Comparison of ENCODE assay signal across 12 cellular contexts in genomic region chr15:43150171-43150929, GRCh38. TPM values are rescaled to one million over a fixed set of nuclear protein-coding genes. Genes with fewer than 3 reads are reported as not detected.
DNase-seq lines count a peak whose midpoint lies in the region; ATAC-seq and TF ChIP-seq lines count a peak whose summit lies in the region.
"Had no signal": no experiment of that assay in that cellular context is flagged by ENCODE, and none has a peak within 500 bp of the region (broad histone marks: within the 10 kb centered on the region; RNA-seq: fewer than 3 reads in every experiment).

No MANE protein-coding gene starts in this region.

- peaks cover 53 to 75% (median 54%) of the 10 kb centered on the region in 3 donors for H3K36me3 ChIP-seq in tibial artery
- H3K36me3 ChIP-seq in esophagus muscularis mucosa, result peaks cover 36 to 84% (median 63%) of the 10 kb centered on the region in 4 donors

- POLR2A ChIA-PET in AG04450 (lab: Yijun Ruan, JAX), result interaction anchor here (0.7 kb wide), 1 partner anchor 132 kb away, joined by 3 read pairs; no protein-coding TSS in a partner anchor

- H3K4me3 ChIP-seq in AG04450 (ENCODE audit: low read depth, low read length) (no peak overlapping the region), tibial artery (no peak overlapping the region), esophagus muscularis mucosa (no peak overlapping the region)

- WGBS in esophagus muscularis mucosa, result 94% methylated on average over 5 of the region's 5 CpGs

- CTCF ChIA-PET in AG04450 (lab: Charles Lee), result interaction anchor here (1.0 to 1.4 kb wide), 3 partner anchors 36 to 137 kb away, joined by 3 to 5 read pairs (median 3); no protein-coding TSS in a partner anchor

- TF ChIP-seq CTCF in AG04450 (IDR thresholded peaks at IDR 0.05; ENCODE audit: low read depth, low read length) (no peak), tibial artery (IDR thresholded peaks at IDR 0.05) (no peak), esophagus muscularis mucosa (IDR thresholded peaks at IDR 0.05) (no peak)

- DNase-seq in AG04450 (ENCODE audit: low read depth, low spot score), result peak; percentile 78
- DNase-seq in HS-27A (ENCODE audit: low read depth), result peak; percentile 94
- peak; percentile 68 for DNase-seq in amniotic stem cell (lab: John Stamatoyannopoulos, UW)
- DNase-seq in hepatic stellate cell (ENCODE audit: low spot score), result peak; percentile 79
- DNase-seq in tibial artery, result no peak
- DNase-seq in esophagus muscularis mucosa (ENCODE audit: extremely low spot score), result no peak
- no peak for DNase-seq in AML-193 (lab: John Stamatoyannopoulos, UW)
- DNase-seq in left lobe of liver (ENCODE audit: low spot score), result no peak
- DNase-seq: CD4-positive, CD25-positive, alpha-beta regulatory T cell; cerebellar nuclear complex; hypothalamus; NCI-H2029 had no signal

- H3K4me1 ChIP-seq in tibial artery (no peaks in the 10 kb centered on the region), esophagus muscularis mucosa (no peaks in the 10 kb centered on the region)

- TF ChIP-seq EP300 in esophagus muscularis mucosa (IDR thresholded peaks at IDR 0.05), result no peak

- H3K27ac ChIP-seq in AG04450 (ENCODE audit: low read depth, low read length) (peak overlapping the region; percentile 72), tibial artery (no peak overlapping the region), esophagus muscularis mucosa (replicated peaks in 1 of 4) (no peak overlapping the region)

- H3K27me3 ChIP-seq in AG04450 (ENCODE audit: control insufficient read depth, insufficient read depth, low read length) (no peaks in the 10 kb centered on the region), tibial artery (no peaks in the 10 kb centered on the region), esophagus muscularis mucosa (no peaks in the 10 kb centered on the region)

- H3K9me3 ChIP-seq in AG04450 (ENCODE audit: control insufficient read depth, insufficient read depth, low read length) (no peaks in the 10 kb centered on the region; the same call in 1 of the 2 replicates), tibial artery (no peaks in the 10 kb centered on the region), esophagus muscularis mucosa (no peaks in the 10 kb centered on the region)

- ATAC-seq in left lobe of liver, result no peak

- intact Hi-C loops in tibial artery (cut with DNase I; ENCODE audit: low total_unique reads) (no loop called here), esophagus muscularis mucosa (cut with DNase I) (no loop called here)

- no peak for TF ChIP-seq POLR2A in esophagus muscularis mucosa (IDR thresholded peaks at IDR 0.05; ENCODE audit: low read depth)

RNA-seq across cellular contexts. Expression of gene TMEM62, which starts 17.0 kb away (rescaled TPM):
- polyA plus RNA-seq in AG04450 (2011; rRNA removed), result 4.3 and 4.8 TPM in 2 replicates
- polyA minus RNA-seq in AG04450 (2011; rRNA and poly(A)+ RNA removed), result 2.2 and 3.8 TPM in 2 replicates
- 10 to 100 TPM; 21.5 to 32.0 (median 25.4) TPM for total RNA-seq in esophagus muscularis mucosa
- 7.8 TPM for total RNA-seq in left lobe of liver

RNA-seq across cellular contexts. Expression of gene CCNDBP1, which starts 34.9 kb away (rescaled TPM):
- polyA plus RNA-seq in AG04450 (2011; rRNA removed), result 43.3 and 54.2 TPM in 2 replicates
- 17.6 and 21.8 TPM in 2 replicates for polyA minus RNA-seq in AG04450 (2011; rRNA and poly(A)+ RNA removed)
- total RNA-seq in esophagus muscularis mucosa, result 10 to 100 TPM; 44.9 to 87.2 (median 69.6) TPM
- 20.0 TPM for total RNA-seq in left lobe of liver

RNA-seq across cellular contexts. Expression of gene UBR1, which starts 44.5 kb away (rescaled TPM):
- polyA plus RNA-seq in AG04450 (2011; rRNA removed), result 13.4 and 18.4 TPM in 2 replicates
- 20.3 and 33.5 TPM in 2 replicates for polyA minus RNA-seq in AG04450 (2011; rRNA and poly(A)+ RNA removed)
- total RNA-seq in esophagus muscularis mucosa (10 to 100 TPM; 21.3 to 40.7 (median 28.7) TPM), left lobe of liver (9.2 TPM)

Comparison
In these comparisons a context has a peak if more than half of its experiments do, and no peak if none do; other contexts are left out.
1. DNase-seq: peak in AG04450 (single experiment), HS-27A (single experiment), amniotic stem cell (single experiment) and hepatic stellate cell (single experiment); none in tibial artery (0 of 2), esophagus muscularis mucosa (single experiment), AML-193 (0 of 2) and left lobe of liver (single experiment).